ENCODE assay signal across 1 cellular context in genomic region chr11:73218106-73218829, GRCh38.
TF ChIP-seq lines count a peak whose summit lies in the region.

Gene P2RY2, plus strand, starts transcription at chr11:73218281. Its CDS starts 15,879 bp downstream, at chr11:73234160.

TF ChIP-seq in SK-N-SH, 30 proteins besides CTCF, POLR2A, EP300 and RAD21 (continued from another document):
- TF ChIP-seq, protein P1, sequence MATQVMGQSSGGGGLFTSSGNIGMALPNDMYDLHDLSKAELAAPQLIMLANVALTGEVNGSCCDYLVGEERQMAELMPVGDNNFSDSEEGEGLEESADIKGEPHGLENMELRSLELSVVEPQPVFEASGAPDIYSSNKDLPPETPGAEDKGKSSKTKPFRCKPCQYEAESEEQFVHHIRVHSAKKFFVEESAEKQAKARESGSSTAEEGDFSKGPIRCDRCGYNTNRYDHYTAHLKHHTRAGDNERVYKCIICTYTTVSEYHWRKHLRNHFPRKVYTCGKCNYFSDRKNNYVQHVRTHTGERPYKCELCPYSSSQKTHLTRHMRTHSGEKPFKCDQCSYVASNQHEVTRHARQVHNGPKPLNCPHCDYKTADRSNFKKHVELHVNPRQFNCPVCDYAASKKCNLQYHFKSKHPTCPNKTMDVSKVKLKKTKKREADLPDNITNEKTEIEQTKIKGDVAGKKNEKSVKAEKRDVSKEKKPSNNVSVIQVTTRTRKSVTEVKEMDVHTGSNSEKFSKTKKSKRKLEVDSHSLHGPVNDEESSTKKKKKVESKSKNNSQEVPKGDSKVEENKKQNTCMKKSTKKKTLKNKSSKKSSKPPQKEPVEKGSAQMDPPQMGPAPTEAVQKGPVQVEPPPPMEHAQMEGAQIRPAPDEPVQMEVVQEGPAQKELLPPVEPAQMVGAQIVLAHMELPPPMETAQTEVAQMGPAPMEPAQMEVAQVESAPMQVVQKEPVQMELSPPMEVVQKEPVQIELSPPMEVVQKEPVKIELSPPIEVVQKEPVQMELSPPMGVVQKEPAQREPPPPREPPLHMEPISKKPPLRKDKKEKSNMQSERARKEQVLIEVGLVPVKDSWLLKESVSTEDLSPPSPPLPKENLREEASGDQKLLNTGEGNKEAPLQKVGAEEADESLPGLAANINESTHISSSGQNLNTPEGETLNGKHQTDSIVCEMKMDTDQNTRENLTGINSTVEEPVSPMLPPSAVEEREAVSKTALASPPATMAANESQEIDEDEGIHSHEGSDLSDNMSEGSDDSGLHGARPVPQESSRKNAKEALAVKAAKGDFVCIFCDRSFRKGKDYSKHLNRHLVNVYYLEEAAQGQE (IDR thresholded peaks at IDR 0.05; ENCODE audit: low read depth, low read length): no peak
TF ChIP-seq in SK-N-SH: peak in this region for 2.
